Comparison of ENCODE assay signal across 1 cellular context in the genomic region with DNA sequence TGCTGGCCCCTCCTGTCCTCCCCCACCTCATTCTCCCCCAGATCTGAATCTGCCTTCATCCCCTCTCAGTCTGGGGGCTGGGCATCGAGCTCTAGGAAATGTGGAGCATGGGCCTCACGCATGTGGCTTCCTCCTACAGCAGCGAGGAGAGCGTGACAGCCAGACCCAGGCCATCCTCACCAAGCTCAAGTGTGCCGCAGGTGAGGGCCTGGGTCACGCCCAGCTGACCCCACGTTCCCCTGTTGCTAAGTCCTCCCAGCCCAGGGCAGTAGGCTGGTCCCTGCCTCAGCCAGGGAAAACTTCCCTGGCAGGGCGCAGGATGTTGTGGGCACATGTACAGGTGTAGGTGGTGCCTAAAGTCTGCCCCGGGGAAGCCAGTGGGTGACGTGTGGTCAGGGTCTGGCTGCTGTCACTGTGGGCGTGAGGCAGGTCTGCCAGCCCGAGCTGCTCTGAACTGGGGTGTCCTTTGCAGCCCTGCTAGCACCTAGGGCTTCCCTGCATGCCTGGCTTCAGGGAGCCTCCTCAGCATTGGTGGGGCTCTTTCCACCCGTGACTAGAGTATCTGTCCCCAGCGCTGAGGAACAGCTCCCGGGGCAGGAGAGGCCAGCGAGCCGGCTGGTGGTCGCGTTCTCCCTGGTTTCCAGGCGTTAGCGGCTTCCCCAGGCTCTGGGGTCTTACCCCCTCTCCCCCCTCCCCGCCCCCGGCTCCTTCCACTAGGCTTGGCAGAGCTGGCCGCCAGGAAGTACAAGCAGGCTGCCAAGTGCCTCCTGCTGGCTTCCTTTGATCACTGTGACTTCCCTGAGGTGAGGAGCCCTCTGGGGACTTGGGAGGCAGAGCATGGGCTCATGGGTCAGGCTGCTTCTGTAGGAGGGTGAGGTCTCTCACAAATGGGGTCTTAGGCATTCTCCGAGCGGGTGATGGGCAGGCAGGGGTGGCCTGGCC.
TF ChIP-seq lines count a peak whose summit lies in the region.

No MANE protein-coding gene starts in this region.

TF ChIP-seq in WTC11, 78 proteins besides CTCF, POLR2A, EP300 and RAD21 (continued from another document):
- TF ChIP-seq, protein P1, sequence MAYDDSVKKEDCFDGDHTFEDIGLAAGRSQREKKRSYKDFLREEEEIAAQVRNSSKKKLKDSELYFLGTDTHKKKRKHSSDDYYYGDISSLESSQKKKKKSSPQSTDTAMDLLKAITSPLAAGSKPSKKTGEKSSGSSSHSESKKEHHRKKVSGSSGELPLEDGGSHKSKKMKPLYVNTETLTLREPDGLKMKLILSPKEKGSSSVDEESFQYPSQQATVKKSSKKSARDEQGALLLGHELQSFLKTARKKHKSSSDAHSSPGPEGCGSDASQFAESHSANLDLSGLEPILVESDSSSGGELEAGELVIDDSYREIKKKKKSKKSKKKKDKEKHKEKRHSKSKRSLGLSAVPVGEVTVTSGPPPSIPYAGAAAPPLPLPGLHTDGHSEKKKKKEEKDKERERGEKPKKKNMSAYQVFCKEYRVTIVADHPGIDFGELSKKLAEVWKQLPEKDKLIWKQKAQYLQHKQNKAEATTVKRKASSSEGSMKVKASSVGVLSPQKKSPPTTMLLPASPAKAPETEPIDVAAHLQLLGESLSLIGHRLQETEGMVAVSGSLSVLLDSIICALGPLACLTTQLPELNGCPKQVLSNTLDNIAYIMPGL (CRISPR knock-in tag; IDR thresholded peaks at IDR 0.05), result no peak
- 0 out of 2 replicates have a peak, but pooled peaks have one; percentile 30 for TF ChIP-seq ATF1 (CRISPR knock-in tag; IDR thresholded peaks at IDR 0.05)
